ENCODE assay signal across 1 cellular context in the genomic region with DNA sequence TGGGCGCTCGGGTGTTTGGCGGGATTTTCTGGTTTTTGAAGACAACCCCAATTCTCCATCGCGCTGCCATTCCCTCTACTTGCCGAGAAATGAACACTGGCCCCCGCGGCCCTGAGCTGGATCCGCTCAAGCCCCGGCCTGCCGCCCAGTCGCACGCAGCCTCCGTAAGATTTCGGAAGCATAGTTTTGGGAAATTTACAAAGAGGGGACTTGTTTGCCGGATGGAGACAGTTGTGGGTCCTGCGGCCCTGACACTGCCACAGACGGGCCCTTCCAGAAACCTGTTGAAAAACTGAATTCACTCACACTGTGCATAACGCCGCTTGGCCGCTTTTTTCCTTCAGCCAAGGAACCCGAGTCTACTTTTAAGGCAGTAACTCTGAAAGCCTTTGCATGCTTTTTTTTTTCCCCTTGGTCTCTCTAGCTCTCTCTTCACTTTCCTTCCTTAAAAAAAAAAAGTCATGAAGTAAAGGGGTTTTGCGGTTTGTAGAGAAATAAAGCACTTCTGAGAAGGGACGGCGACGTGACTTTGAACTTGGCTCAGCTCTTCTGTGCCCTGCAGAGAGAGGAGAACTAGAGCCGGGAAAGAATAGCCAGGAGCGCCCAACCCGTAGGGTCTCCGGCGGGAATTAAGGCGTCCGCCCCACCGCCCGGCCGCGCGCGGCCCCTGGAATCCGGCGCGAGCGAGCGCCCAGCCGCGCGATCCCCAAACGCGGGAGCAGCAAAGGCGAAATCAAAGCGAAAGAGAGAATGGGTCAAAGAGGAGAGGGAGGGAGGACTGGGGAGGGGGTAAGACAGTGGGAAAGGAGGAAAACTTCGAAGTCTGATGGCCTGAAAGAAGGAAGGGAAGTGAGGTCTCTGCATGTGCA.
TF ChIP-seq lines count a peak whose summit lies in the region.

No MANE protein-coding gene starts in this region.

TF ChIP-seq in HepG2, 621 proteins besides CTCF, POLR2A, EP300 and RAD21:
- TF ChIP-seq ZNF513 (CRISPR knock-in tag; conservative IDR thresholded peaks at IDR 0.05) (no peak), HNRNPK (IDR thresholded peaks at IDR 0.05; ENCODE audit: low read depth, low read length, poor library complexity, severe bottlenecking) (peak; percentile 55)
